In the genomic region with DNA sequence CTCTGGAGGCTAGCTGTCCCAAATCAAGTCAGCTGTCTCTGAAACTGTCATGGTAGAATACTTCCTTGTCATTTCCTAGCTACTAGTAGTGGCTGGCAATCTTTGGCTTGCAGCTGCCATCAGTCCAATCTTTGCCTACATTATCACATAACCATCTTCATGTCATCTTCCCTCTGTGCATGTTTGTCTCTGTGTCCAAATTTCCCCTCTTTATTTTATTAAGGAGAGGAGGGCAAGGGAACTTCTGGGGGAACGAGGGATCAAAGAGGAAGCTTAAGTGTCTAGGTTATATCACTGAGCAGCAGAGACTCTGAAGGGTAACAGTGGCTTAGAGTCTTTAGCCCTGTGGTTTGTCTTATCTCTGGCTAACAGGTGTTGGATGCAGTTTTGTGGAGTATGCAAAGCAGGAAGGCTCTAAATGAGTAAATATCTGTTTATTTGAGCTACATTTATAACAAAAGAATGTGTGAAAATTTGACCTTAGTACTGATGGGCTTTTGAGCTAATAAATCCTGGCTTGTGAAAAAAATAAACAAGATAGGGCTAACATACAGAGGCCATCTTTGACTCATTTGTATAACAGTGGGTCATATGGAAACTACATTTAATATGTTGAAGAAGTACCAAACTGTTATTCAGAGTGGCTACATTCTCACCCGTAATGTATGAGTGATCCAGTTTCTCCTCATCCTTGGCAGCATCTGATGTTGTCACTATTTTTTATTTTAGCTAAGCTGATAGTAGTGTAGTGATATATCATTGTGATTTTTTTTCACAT, we compare ENCODE assay signal across 1 cellular context.
A peak's percentile ranks its signal among the peaks of the same experiment; 100 is the strongest.
TF ChIP-seq lines count a peak whose summit lies in the region.

No MANE protein-coding gene starts in this region.

TF ChIP-seq in K562, 482 proteins besides CTCF, POLR2A, EP300 and RAD21 (continued from another document and continues in another):
- TF ChIP-seq DIDO1 (tag; IDR thresholded peaks at IDR 0.05; ENCODE audit: low read depth): no peak
- no peak for TF ChIP-seq BRF1 (IDR thresholded peaks at IDR 0.05; ENCODE audit: borderline replicate concordance, extremely low read depth, insufficient read length)
- TF ChIP-seq ZNF707 (CRISPR knock-in tag; conservative IDR thresholded peaks at IDR 0.05): no peak
- TF ChIP-seq SREBF1 (IDR thresholded peaks at IDR 0.05; ENCODE audit: borderline replicate concordance, low read depth, low read length): no peak
- TF ChIP-seq NFIC (IDR thresholded peaks at IDR 0.05): peak; percentile 81
- no peak for TF ChIP-seq ATF3 (IDR thresholded peaks at IDR 0.05)
- no peak for TF ChIP-seq ATF3 (CRISPR knock-in tag; conservative IDR thresholded peaks at IDR 0.05)
- no peak for TF ChIP-seq CHD1 (IDR thresholded peaks at IDR 0.05; ENCODE audit: low read length)
- TF ChIP-seq ETV6 (IDR thresholded peaks at IDR 0.05; ENCODE audit: borderline replicate concordance in 1 of 2, low read depth in 2 of 2, low read length in 1 of 2): peak in 1 of 2 experiments; percentile 77; a peak in 2 of 4 replicates
- no peak for TF ChIP-seq ETV6 (CRISPR knock-in tag; IDR thresholded peaks at IDR 0.05; ENCODE audit: borderline replicate concordance)
- TF ChIP-seq, protein P1, sequence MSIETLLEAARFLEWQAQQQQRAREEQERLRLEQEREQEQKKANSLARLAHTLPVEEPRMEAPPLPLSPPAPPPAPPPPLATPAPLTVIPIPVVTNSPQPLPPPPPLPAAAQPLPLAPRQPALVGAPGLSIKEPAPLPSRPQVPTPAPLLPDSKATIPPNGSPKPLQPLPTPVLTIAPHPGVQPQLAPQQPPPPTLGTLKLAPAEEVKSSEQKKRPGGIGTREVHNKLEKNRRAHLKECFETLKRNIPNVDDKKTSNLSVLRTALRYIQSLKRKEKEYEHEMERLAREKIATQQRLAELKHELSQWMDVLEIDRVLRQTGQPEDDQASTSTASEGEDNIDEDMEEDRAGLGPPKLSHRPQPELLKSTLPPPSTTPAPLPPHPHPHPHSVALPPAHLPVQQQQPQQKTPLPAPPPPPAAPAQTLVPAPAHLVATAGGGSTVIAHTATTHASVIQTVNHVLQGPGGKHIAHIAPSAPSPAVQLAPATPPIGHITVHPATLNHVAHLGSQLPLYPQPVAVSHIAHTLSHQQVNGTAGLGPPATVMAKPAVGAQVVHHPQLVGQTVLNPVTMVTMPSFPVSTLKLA (conservative IDR thresholded peaks at IDR 0.05): peak in 1 of 2 experiments; percentile 47; a peak in 1 of 4 replicates
- peak; percentile 87 for TF ChIP-seq CCNT2 (IDR thresholded peaks at IDR 0.05; ENCODE audit: borderline replicate concordance, extremely low read depth, insufficient read length, low read depth, low read length)
- TF ChIP-seq TFAM (CRISPR knock-in tag; conservative IDR thresholded peaks at IDR 0.05): no peak
- TF ChIP-seq, protein P2, sequence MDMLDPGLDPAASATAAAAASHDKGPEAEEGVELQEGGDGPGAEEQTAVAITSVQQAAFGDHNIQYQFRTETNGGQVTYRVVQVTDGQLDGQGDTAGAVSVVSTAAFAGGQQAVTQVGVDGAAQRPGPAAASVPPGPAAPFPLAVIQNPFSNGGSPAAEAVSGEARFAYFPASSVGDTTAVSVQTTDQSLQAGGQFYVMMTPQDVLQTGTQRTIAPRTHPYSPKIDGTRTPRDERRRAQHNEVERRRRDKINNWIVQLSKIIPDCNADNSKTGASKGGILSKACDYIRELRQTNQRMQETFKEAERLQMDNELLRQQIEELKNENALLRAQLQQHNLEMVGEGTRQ (CRISPR knock-in tag; IDR thresholded peaks at IDR 0.05): no peak
- TF ChIP-seq DPF2 (IDR thresholded peaks at IDR 0.05): peak; percentile 98
- TF ChIP-seq RUNX1 (IDR thresholded peaks at IDR 0.05; ENCODE audit: low read depth): no peak
- no peak for TF ChIP-seq EP400 (IDR thresholded peaks at IDR 0.05)
- TF ChIP-seq, protein P3, sequence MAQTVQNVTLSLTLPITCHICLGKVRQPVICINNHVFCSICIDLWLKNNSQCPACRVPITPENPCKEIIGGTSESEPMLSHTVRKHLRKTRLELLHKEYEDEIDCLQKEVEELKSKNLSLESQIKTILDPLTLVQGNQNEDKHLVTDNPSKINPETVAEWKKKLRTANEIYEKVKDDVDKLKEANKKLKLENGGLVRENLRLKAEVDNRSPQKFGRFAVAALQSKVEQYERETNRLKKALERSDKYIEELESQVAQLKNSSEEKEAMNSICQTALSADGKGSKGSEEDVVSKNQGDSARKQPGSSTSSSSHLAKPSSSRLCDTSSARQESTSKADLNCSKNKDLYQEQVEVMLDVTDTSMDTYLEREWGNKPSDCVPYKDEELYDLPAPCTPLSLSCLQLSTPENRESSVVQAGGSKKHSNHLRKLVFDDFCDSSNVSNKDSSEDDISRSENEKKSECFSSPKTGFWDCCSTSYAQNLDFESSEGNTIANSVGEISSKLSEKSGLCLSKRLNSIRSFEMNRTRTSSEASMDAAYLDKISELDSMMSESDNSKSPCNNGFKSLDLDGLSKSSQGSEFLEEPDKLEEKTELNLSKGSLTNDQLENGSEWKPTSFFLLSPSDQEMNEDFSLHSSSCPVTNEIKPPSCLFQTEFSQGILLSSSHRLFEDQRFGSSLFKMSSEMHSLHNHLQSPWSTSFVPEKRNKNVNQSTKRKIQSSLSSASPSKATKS (CRISPR knock-in tag; IDR thresholded peaks at IDR 0.05): no peak
- TF ChIP-seq, protein P4, sequence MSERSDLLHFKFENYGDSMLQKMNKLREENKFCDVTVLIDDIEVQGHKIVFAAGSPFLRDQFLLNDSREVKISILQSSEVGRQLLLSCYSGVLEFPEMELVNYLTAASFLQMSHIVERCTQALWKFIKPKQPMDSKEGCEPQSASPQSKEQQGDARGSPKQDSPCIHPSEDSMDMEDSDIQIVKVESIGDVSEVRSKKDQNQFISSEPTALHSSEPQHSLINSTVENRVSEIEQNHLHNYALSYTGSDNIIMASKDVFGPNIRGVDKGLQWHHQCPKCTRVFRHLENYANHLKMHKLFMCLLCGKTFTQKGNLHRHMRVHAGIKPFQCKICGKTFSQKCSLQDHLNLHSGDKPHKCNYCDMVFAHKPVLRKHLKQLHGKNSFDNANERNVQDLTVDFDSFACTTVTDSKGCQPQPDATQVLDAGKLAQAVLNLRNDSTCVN (CRISPR knock-in tag; IDR thresholded peaks at IDR 0.05): no peak
- 0 out of 2 replicates have a peak, but pooled peaks have one; percentile 20 for TF ChIP-seq CREB1 (IDR thresholded peaks at IDR 0.05)
- TF ChIP-seq CREB1 (CRISPR knock-in tag; IDR thresholded peaks at IDR 0.05): no peak
- peak; percentile 98 for TF ChIP-seq SMARCE1 (IDR thresholded peaks at IDR 0.05)
- no peak for TF ChIP-seq TAF1 (IDR thresholded peaks at IDR 0.05; ENCODE audit: control insufficient read depth, extremely low read depth, insufficient read depth, low read length, severe bottlenecking)
- no peak for TF ChIP-seq PRMT5 (CRISPR knock-in tag; IDR thresholded peaks at IDR 0.05)
- peak; percentile 75 for TF ChIP-seq HDAC2 (IDR thresholded peaks at IDR 0.05)
- TF ChIP-seq RBM25 (IDR thresholded peaks at IDR 0.05; ENCODE audit: low read depth, low read length, severe bottlenecking): peak; percentile 66
- TF ChIP-seq AFF1 (IDR thresholded peaks at IDR 0.05; ENCODE audit: low read depth in 1 of 2, partially characterized antibody in 2 of 2): peak in 1 of 2 experiments; percentile 77
- TF ChIP-seq TEAD2 (tag; IDR thresholded peaks at IDR 0.05): no peak
- no peak for TF ChIP-seq SIN3B (IDR thresholded peaks at IDR 0.05; ENCODE audit: low read depth)
- peak; percentile 92 for TF ChIP-seq SOX6 (IDR thresholded peaks at IDR 0.05)
- peak; percentile 48 for TF ChIP-seq VEZF1 (CRISPR knock-in tag; IDR thresholded peaks at IDR 0.05)
- TF ChIP-seq, protein P5, sequence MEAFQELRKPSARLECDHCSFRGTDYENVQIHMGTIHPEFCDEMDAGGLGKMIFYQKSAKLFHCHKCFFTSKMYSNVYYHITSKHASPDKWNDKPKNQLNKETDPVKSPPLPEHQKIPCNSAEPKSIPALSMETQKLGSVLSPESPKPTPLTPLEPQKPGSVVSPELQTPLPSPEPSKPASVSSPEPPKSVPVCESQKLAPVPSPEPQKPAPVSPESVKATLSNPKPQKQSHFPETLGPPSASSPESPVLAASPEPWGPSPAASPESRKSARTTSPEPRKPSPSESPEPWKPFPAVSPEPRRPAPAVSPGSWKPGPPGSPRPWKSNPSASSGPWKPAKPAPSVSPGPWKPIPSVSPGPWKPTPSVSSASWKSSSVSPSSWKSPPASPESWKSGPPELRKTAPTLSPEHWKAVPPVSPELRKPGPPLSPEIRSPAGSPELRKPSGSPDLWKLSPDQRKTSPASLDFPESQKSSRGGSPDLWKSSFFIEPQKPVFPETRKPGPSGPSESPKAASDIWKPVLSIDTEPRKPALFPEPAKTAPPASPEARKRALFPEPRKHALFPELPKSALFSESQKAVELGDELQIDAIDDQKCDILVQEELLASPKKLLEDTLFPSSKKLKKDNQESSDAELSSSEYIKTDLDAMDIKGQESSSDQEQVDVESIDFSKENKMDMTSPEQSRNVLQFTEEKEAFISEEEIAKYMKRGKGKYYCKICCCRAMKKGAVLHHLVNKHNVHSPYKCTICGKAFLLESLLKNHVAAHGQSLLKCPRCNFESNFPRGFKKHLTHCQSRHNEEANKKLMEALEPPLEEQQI (IDR thresholded peaks at IDR 0.05): peak; percentile 81
- TF ChIP-seq NFE2L1 (tag; IDR thresholded peaks at IDR 0.05; ENCODE audit: borderline replicate concordance, low read depth): no peak
- TF ChIP-seq, protein P6, sequence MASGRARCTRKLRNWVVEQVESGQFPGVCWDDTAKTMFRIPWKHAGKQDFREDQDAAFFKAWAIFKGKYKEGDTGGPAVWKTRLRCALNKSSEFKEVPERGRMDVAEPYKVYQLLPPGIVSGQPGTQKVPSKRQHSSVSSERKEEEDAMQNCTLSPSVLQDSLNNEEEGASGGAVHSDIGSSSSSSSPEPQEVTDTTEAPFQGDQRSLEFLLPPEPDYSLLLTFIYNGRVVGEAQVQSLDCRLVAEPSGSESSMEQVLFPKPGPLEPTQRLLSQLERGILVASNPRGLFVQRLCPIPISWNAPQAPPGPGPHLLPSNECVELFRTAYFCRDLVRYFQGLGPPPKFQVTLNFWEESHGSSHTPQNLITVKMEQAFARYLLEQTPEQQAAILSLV (tag; IDR thresholded peaks at IDR 0.05): no peak
- TF ChIP-seq PHF20 (IDR thresholded peaks at IDR 0.05; ENCODE audit: partially characterized antibody): no peak
- peak; percentile 56; the same call in 1 of the 2 replicates for TF ChIP-seq ZNF766 (CRISPR knock-in tag; conservative IDR thresholded peaks at IDR 0.05)
- TF ChIP-seq MEF2A (IDR thresholded peaks at IDR 0.05; ENCODE audit: control insufficient read depth, low read depth, low read length): no peak
- TF ChIP-seq GTF2B (IDR thresholded peaks at IDR 0.05; ENCODE audit: extremely low read depth, insufficient read length): no peak
- no peak for TF ChIP-seq ZNF134 (CRISPR knock-in tag; conservative IDR thresholded peaks at IDR 0.05)
- no peak for TF ChIP-seq RFX5 (IDR thresholded peaks at IDR 0.05; ENCODE audit: low read depth, low read length)
- TF ChIP-seq KDM1A (IDR thresholded peaks at IDR 0.05): peak; percentile 83 to 85
